In the genomic region with DNA sequence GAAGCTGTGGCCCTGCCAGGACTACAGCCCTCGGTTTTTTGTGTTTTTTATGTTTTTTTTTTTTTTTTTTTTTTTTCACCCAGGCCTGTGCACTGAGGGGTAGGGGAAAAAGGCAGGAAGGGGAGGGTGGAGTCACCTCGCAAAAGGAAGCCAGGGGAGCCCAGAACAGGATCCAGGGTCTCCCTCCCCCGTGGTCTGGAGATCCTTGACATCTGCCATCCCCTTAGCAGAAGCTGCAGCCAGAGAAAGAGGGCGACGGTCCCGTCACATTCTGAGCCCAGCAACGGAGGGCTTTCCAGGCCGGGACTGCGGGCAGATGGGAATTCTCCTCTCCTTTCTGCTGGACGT, we compare ENCODE assay signal across 8 cellular contexts. TPM values are rescaled to one million over a fixed set of nuclear protein-coding genes. Genes with fewer than 3 reads are reported as not detected.
DNase-seq lines count a peak whose midpoint lies in the region; ATAC-seq and TF ChIP-seq lines count a peak whose summit lies in the region.

No MANE protein-coding gene starts in this region.

- peak overlapping the region in 1 of 2 donors; percentile 40 for H3K4me3 ChIP-seq in CD4-positive, alpha-beta memory T cell (ENCODE audit: low read length in 2 of 2)
- H3K4me3 ChIP-seq in PC-3 (ENCODE audit: low read length) (peak overlapping the region; percentile 68), epithelial cell of proximal tubule (ENCODE audit: low read depth, low read length) (peak overlapping the region; percentile 62), neural progenitor cell (peak overlapping the region; percentile 60)

- H3K27me3 ChIP-seq in CD4-positive, alpha-beta memory T cell (ENCODE audit: insufficient read depth, low read length) = no peaks in the 10 kb centered on the region
- H3K27me3 ChIP-seq in PC-3 (ENCODE audit: low read length) (no peaks in the 10 kb centered on the region), neural progenitor cell (peaks cover 30% of the 10 kb centered on the region)

- TSS peak; percentile 51 for BruUV-seq in PC-3 (replicated peaks; lab: Mats Ljungman, UMichigan)

- H3K4me3 Mint-ChIP-seq in CD4-positive, alpha-beta memory T cell = peak overlapping the region; percentile 81 to 89 (median 86)
- H3K4me3 Mint-ChIP-seq in neural progenitor cell = peak overlapping the region; percentile 85

- H4K20me1 ChIP-seq in PC-3 (ENCODE audit: low read length) (no peaks in the 10 kb centered on the region), neural progenitor cell (ENCODE audit: low read depth) (no peaks in the 10 kb centered on the region)

- H3K27me3 Mint-ChIP-seq in CD4-positive, alpha-beta memory T cell = peaks cover 3 to 5% of the 10 kb centered on the region in 2 donors
- peaks cover 10% of the 10 kb centered on the region for H3K27me3 Mint-ChIP-seq in neural progenitor cell (ENCODE audit: insufficient read depth, low read depth)

- intact Hi-C loops in CD4-positive, alpha-beta memory T cell (cut with micrococcal nuclease) = no loop called here
- intact Hi-C loops in PC-3 (cut with micrococcal nuclease) = no loop called here

- no peak for TF ChIP-seq CTCF in PC-3 (conservative IDR thresholded peaks at IDR 0.05; ENCODE audit: low read depth, low read length)
- no peak for TF ChIP-seq CTCF in epithelial cell of proximal tubule (conservative IDR thresholded peaks at IDR 0.05; ENCODE audit: low read depth, low read length)
- no peak for TF ChIP-seq CTCF in neural progenitor cell (IDR thresholded peaks at IDR 0.05)

- peaks cover 4 to 8% (median 6%) of the 10 kb centered on the region in 4 donors for H3K4me1 Mint-ChIP-seq in CD4-positive, alpha-beta memory T cell
- H3K4me1 Mint-ChIP-seq in neural progenitor cell = peaks cover 7% of the 10 kb centered on the region

- peaks cover 11% of the 10 kb centered on the region for H3K4me1 ChIP-seq in CD4-positive, alpha-beta memory T cell (ENCODE audit: insufficient read depth, low read length)
- H3K4me1 ChIP-seq in PC-3 (ENCODE audit: insufficient read depth, low read length) (peaks cover 12% of the 10 kb centered on the region), neural progenitor cell (no peaks in the 10 kb centered on the region)

- H3K36me3 ChIP-seq in CD4-positive, alpha-beta memory T cell (ENCODE audit: insufficient read depth, low read length) = no peaks in the 10 kb centered on the region
- no peaks in the 10 kb centered on the region for H3K36me3 ChIP-seq in PC-3 (ENCODE audit: low read depth, low read length)
- no peaks in the 10 kb centered on the region for H3K36me3 ChIP-seq in neural progenitor cell

- H3K9me3 Mint-ChIP-seq in CD4-positive, alpha-beta memory T cell = no peaks in the 10 kb centered on the region
- H3K9me3 Mint-ChIP-seq in neural progenitor cell = no peaks in the 10 kb centered on the region

- no peak for DNase-seq in CD4-positive, alpha-beta memory T cell
- DNase-seq in PC-3 (no peak), epithelial cell of proximal tubule (ENCODE audit: low read depth) (no peak), neural progenitor cell (ENCODE audit: low spot score) (no peak), NCI-H446 treated with DMSO at 0.1 percent for 48 hours (lab: John Stamatoyannopoulos, UW) (no peak), activated gamma-delta T cell (lab: John Stamatoyannopoulos, UW) (no peak), NCI-H524 (lab: John Stamatoyannopoulos, UW) (no peak)
- DNase-seq in activated CD4-positive, CD25-positive, alpha-beta regulatory T cell treated with anti-CD3 and anti-CD28 coated beads, Interleukin-2, amount 50 U/mL, for 72 hours = no peak

- POLR2A ChIA-PET in CD4-positive, alpha-beta memory T cell (lab: Charles Lee; ENCODE audit: partially characterized antibody) = no interaction called here
- POLR2A ChIA-PET in PC-3 (lab: Charles Lee; ENCODE audit: unreplicated experiment) = interaction anchor here (0.6 kb wide), 1 partner anchor 491 kb away, joined by 3 read pairs; no protein-coding TSS in a partner anchor

- no peaks in the 10 kb centered on the region for H3K9me2 ChIP-seq in PC-3 (replicated peaks; ENCODE audit: low read length)

- ATAC-seq in PC-3 = no peak

- no peak overlapping the region for H3K27ac Mint-ChIP-seq in CD4-positive, alpha-beta memory T cell
- H3K27ac Mint-ChIP-seq in neural progenitor cell = no peak overlapping the region

- peak overlapping the region; percentile 66 for H3K9ac ChIP-seq in PC-3 (ENCODE audit: low read length)
- H3K9ac ChIP-seq in neural progenitor cell = no peak overlapping the region

- H3K79me2 ChIP-seq in PC-3 (ENCODE audit: low read length) = no peaks in the 10 kb centered on the region
- H3K79me2 ChIP-seq in neural progenitor cell (ENCODE audit: low read depth) = no peaks in the 10 kb centered on the region

- H3K9me3 ChIP-seq in CD4-positive, alpha-beta memory T cell (ENCODE audit: control insufficient read depth in 1 of 2, low read length in 2 of 2) = no peaks in the 10 kb centered on the region
- H3K9me3 ChIP-seq in PC-3 (ENCODE audit: low read length) = no peaks in the 10 kb centered on the region
- no peaks in the 10 kb centered on the region for H3K9me3 ChIP-seq in neural progenitor cell (ENCODE audit: low read depth)

- H3F3A ChIP-seq in PC-3 (ENCODE audit: low read length, unreplicated experiment) = no peaks in the 10 kb centered on the region
- peaks cover 13% of the 10 kb centered on the region for H3F3A ChIP-seq in neural progenitor cell (ENCODE audit: low read depth)

- no peaks in the 10 kb centered on the region for H3K36me3 Mint-ChIP-seq in CD4-positive, alpha-beta memory T cell
- no peaks in the 10 kb centered on the region for H3K36me3 Mint-ChIP-seq in neural progenitor cell

- peak overlapping the region; percentile 80 for H3K4me2 ChIP-seq in PC-3 (ENCODE audit: low read length)
- peak overlapping the region; percentile 81 for H3K4me2 ChIP-seq in neural progenitor cell

- H2AFZ ChIP-seq in PC-3 (ENCODE audit: low read length) (peak overlapping the region; percentile 87), neural progenitor cell (replicated peaks) (no peak overlapping the region)

- H3K27ac ChIP-seq in CD4-positive, alpha-beta memory T cell (ENCODE audit: low read depth, low read length) = no peak overlapping the region
- H3K27ac ChIP-seq in PC-3 (ENCODE audit: low read length) = no peak overlapping the region
- H3K27ac ChIP-seq in neural progenitor cell = no peak overlapping the region

- CTCF ChIA-PET in CD4-positive, alpha-beta memory T cell (lab: Charles Lee; ENCODE audit: partially characterized antibody) = interaction anchor here (2.0 kb wide), 1 partner anchor 80 kb away, joined by 8 read pairs; no protein-coding TSS in a partner anchor
- CTCF ChIA-PET in PC-3 (lab: Charles Lee) = interaction anchor here (1.4 kb wide), 1 partner anchor 227 kb away, joined by 3 read pairs; no protein-coding TSS in a partner anchor

RNA-seq across cellular contexts. Expression of a gene that starts 29.1 kb away (rescaled TPM):
- total RNA-seq in CD4-positive, alpha-beta memory T cell = not detected
- polyA plus RNA-seq in CD4-positive, alpha-beta memory T cell = under 1 TPM; 0.10 to 0.29 TPM
- 1.1 and 1.7 TPM in 2 replicates for total RNA-seq in PC-3 (2014; rRNA removed)
- total RNA-seq in epithelial cell of proximal tubule = 0.22 TPM in 1 of 2 replicates, not detected in the other
- 0.06 TPM in 1 of 2 replicates, not detected in the other for total RNA-seq in neural progenitor cell (ENCODE audit: low replicate concordance)

RNA-seq across cellular contexts. Expression of a gene that starts 49.1 kb away (rescaled TPM):
- total RNA-seq in CD4-positive, alpha-beta memory T cell = 10 to 100 TPM in 1 of 2 experiments, 1 to 10 TPM in 1; 9.5 to 11.5 TPM
- 10 to 100 TPM; 14.3 to 24.5 TPM for polyA plus RNA-seq in CD4-positive, alpha-beta memory T cell
- total RNA-seq in PC-3 (2014; rRNA removed) = not detected in 2 replicates
- 0.86 and 1.1 TPM in 2 replicates for total RNA-seq in epithelial cell of proximal tubule
- not detected in 2 replicates for total RNA-seq in neural progenitor cell (ENCODE audit: low replicate concordance)

RNA-seq across cellular contexts. Expression of a gene that starts 49.3 kb away (rescaled TPM):
- 1 to 10 TPM; 2.9 to 3.3 TPM for total RNA-seq in CD4-positive, alpha-beta memory T cell
- polyA plus RNA-seq in CD4-positive, alpha-beta memory T cell = 1 to 10 TPM; 6.9 to 8.2 TPM
- total RNA-seq in PC-3 (2014; rRNA removed) (0.40 TPM in 1 of 2 replicates, not detected in the other), epithelial cell of proximal tubule (1.4 and 1.8 TPM in 2 replicates), neural progenitor cell (ENCODE audit: low replicate concordance) (not detected in 2 replicates)
